16 cellular contexts compared by ENCODE assay signal in genomic region chr1:46410156-46411009, GRCh38.
"Had no signal": no experiment of that assay in that cellular context is flagged by ENCODE, and none has a peak within 500 bp of the region (broad histone marks: within the 10 kb centered on the region; RNA-seq: fewer than 3 reads in every experiment).

No MANE protein-coding gene starts in this region.

- H3K79me2 ChIP-seq: hepatocyte had no signal

- H3K27me3 ChIP-seq: dorsolateral prefrontal cortex, esophagus muscularis mucosa, hepatocyte, neutrophil, right lobe of liver, testis had no signal

- H3K4me3 Mint-ChIP-seq: mesothelial cell of epicardium; naive B cell; stimulated activated naive CD8-positive, alpha-beta T cell treated with anti-CD3 and anti-CD28 coated beads, Interleukin-15, Interleukin-2, amounts not matched to agents 100 ng/mL and 50 ng/mL, for 24 hours; T-helper 2 cell treated with Interferon-gamma antibody and Interleukin-4, amounts not matched to agents 5 μg/mL and 100 μg/mL, for 36 hours had no signal

- H3K9me3 Mint-ChIP-seq: mesothelial cell of epicardium; naive B cell; stimulated activated naive CD8-positive, alpha-beta T cell treated with anti-CD3 and anti-CD28 coated beads, Interleukin-15, Interleukin-2, amounts not matched to agents 100 ng/mL and 50 ng/mL, for 24 hours; T-helper 2 cell treated with Interferon-gamma antibody and Interleukin-4, amounts not matched to agents 5 μg/mL and 100 μg/mL, for 36 hours had no signal

- H3K27me3 Mint-ChIP-seq: naive B cell; stimulated activated naive CD8-positive, alpha-beta T cell treated with anti-CD3 and anti-CD28 coated beads, Interleukin-15, Interleukin-2, amounts not matched to agents 100 ng/mL and 50 ng/mL, for 24 hours had no signal

- H3K4me1 Mint-ChIP-seq: naive B cell had no signal

- H3K4me2 ChIP-seq: hepatocyte had no signal

- DNase-seq: activated CD4-positive, alpha-beta T cell treated with anti-CD3 and anti-CD28 coated beads, Interleukin-2, amount 50 U/mL, for 1 hour; activated naive CD4-positive, alpha-beta T cell treated with anti-CD3 and anti-CD28 coated beads, Interleukin-2, amount 50 U/mL, for 16 hours; kidney glomerular epithelial cell; naive B cell; stimulated activated CD4-positive, alpha-beta T cell treated with anti-CD3 and anti-CD28 coated beads, Interleukin-12 subunit alpha, Interleukin-12 subunit beta, amount 100 ng/mL, for 4 hours; stimulated activated CD4-positive, alpha-beta T cell treated with anti-CD3 and anti-CD28 coated beads, Interleukin-2, amount 100 ng/mL, for 48 hours; testis had no signal

- H3K36me3 Mint-ChIP-seq: naive B cell had no signal

- H3K27ac Mint-ChIP-seq: mesothelial cell of epicardium; progenitor cell of endocrine pancreas; stimulated activated naive CD8-positive, alpha-beta T cell treated with anti-CD3 and anti-CD28 coated beads, Interleukin-15, Interleukin-2, amounts not matched to agents 100 ng/mL and 50 ng/mL, for 24 hours; T-helper 2 cell treated with Interferon-gamma antibody and Interleukin-4, amounts not matched to agents 5 μg/mL and 100 μg/mL, for 36 hours had no signal

- H3K4me1 ChIP-seq: right lobe of liver had no signal

- H3K27ac ChIP-seq: esophagus muscularis mucosa, hepatocyte, neutrophil, right lobe of liver, testis had no signal

- ATAC-seq: right lobe of liver had no signal

- H2AFZ ChIP-seq: hepatocyte had no signal

- H3K9me3 ChIP-seq: esophagus muscularis mucosa, neutrophil, right lobe of liver, testis had no signal

- H3K4me3 ChIP-seq: dorsolateral prefrontal cortex, esophagus muscularis mucosa, hepatocyte, right lobe of liver, testis had no signal
